In the genomic region with DNA sequence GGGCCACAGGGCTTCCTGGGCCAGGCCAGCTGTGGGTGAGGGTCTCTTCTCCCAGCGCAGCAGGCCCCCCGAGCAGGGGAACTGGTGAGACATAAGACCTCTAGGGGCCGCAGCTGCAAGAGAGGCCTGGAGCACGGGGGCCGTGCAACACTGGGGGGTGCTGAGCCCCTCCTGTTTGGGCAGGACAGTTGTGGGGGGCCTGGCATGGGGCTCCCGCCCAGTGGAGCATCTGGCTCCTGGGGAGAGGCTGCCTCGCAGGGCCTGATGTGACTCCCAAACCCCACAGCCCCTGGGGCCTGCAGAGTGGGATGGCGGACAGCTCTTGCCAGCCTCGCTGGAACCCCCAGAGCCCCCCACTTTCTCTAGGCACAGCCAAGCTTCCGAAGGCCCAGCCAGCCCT, we compare ENCODE assay signal across 36 cellular contexts. TPM values are rescaled to one million over a fixed set of nuclear protein-coding genes. Genes with fewer than 3 reads are reported as not detected.
"Had no signal": no experiment of that assay in that cellular context is flagged by ENCODE, and none has a peak within 500 bp of the region (broad histone marks: within the 10 kb centered on the region; RNA-seq: fewer than 3 reads in every experiment).

No MANE protein-coding gene starts in this region.

- FAIRE-seq: colon, endometrium, endothelial cell of umbilical vein, frontal cortex had no signal

- H3K4me1 Mint-ChIP-seq: activated CD4-positive, alpha-beta T cell treated with anti-CD3 and anti-CD28 coated beads for 36 hours; activated CD8-positive, alpha-beta memory T cell treated with anti-CD3 and anti-CD28 coated beads, Interleukin-2, amount 10 ng/mL, durations not matched to agents 7 days and 5 days; activated naive CD4-positive, alpha-beta T cell treated with anti-CD3 and anti-CD28 coated beads, Interleukin-2, amount 50 U/mL, for 24 hours; activated naive CD8-positive, alpha-beta T cell treated with anti-CD3 and anti-CD28 coated beads for 36 hours; activated naive CD8-positive, alpha-beta T cell treated with anti-CD3 and anti-CD28 coated beads, Interleukin-2, amount 50 U/mL, for 24 hours had no signal

- H3K36me3 ChIP-seq: adrenal gland, esophagus squamous epithelium had no signal

- H3K9me3 Mint-ChIP-seq: activated CD4-positive, alpha-beta memory T cell treated with anti-CD3 and anti-CD28 coated beads for 36 hours; activated naive CD4-positive, alpha-beta T cell treated with anti-CD3 and anti-CD28 coated beads for 36 hours; activated naive CD4-positive, alpha-beta T cell treated with anti-CD3 and anti-CD28 coated beads, Interleukin-2, amount 50 U/mL, for 24 hours; activated naive CD8-positive, alpha-beta T cell treated with anti-CD3 and anti-CD28 coated beads for 36 hours; activated naive CD8-positive, alpha-beta T cell treated with anti-CD3 and anti-CD28 coated beads, Interleukin-2, amount 50 U/mL, for 24 hours; activated T-helper 1 cell treated with anti-CD3 and anti-CD28 coated beads, Interleukin-12 subunit alpha, Interleukin-12 subunit beta, Interleukin-2, Interleukin-4 antibody, amounts not matched to agents 30 ng/mL and 10 ng/mL and 1 ng/mL, durations not matched to agents 14 hours and 24 hours and 36 hours; activated T-helper 2 cell treated with anti-CD3 and anti-CD28 coated beads, Interferon-gamma antibody, Interleukin-2, Interleukin-4, amounts not matched to agents 10 μg/mL and 5 μg/mL and 100 μg/mL, durations not matched to agents 14 hours and 24 hours and 36 hours had no signal

- H3K36me3 Mint-ChIP-seq: activated CD4-positive, alpha-beta memory T cell treated with anti-CD3 and anti-CD28 coated beads for 36 hours; activated CD8-positive, alpha-beta memory T cell treated with anti-CD3 and anti-CD28 coated beads, Interleukin-2, amount 10 ng/mL, durations not matched to agents 7 days and 5 days; activated naive CD4-positive, alpha-beta T cell treated with anti-CD3 and anti-CD28 coated beads, Interleukin-2, amount 50 U/mL, for 24 hours; activated naive CD8-positive, alpha-beta T cell treated with anti-CD3 and anti-CD28 coated beads for 36 hours had no signal

- H3K4me3 ChIP-seq: adrenal gland, body of pancreas, esophagus squamous epithelium had no signal

- H3K27ac ChIP-seq: body of pancreas, epithelial cell of prostate, esophagus squamous epithelium had no signal

- H3K4me3 Mint-ChIP-seq: activated CD4-positive, alpha-beta memory T cell treated with anti-CD3 and anti-CD28 coated beads for 36 hours; activated CD4-positive, alpha-beta T cell treated with anti-CD3 and anti-CD28 coated beads for 36 hours; activated CD4-positive, alpha-beta T cell treated with anti-CD3 and anti-CD28 coated beads, Interleukin-2, amount 10 ng/mL, durations not matched to agents 24 days and 14 days; activated CD8-positive, alpha-beta memory T cell treated with anti-CD3 and anti-CD28 coated beads, Interleukin-2, amount 10 ng/mL, durations not matched to agents 7 days and 5 days; activated CD8-positive, alpha-beta T cell treated with anti-CD3 and anti-CD28 coated beads, Interleukin-2, amount 10 ng/mL, durations not matched to agents 7 days and 5 days; activated naive CD4-positive, alpha-beta T cell treated with anti-CD3 and anti-CD28 coated beads for 36 hours; activated naive CD4-positive, alpha-beta T cell treated with anti-CD3 and anti-CD28 coated beads, Interleukin-2, amount 50 U/mL, for 24 hours; activated naive CD8-positive, alpha-beta T cell treated with anti-CD3 and anti-CD28 coated beads, Interleukin-2, amount 50 U/mL, for 24 hours; activated T-helper 1 cell treated with anti-CD3 and anti-CD28 coated beads, Interleukin-12 subunit alpha, Interleukin-12 subunit beta, Interleukin-2, Interleukin-4 antibody, amounts not matched to agents 30 ng/mL and 10 ng/mL and 1 ng/mL, durations not matched to agents 14 hours and 24 hours and 36 hours had no signal

- H3K27ac Mint-ChIP-seq: activated CD4-positive, alpha-beta memory T cell treated with anti-CD3 and anti-CD28 coated beads for 36 hours; activated CD4-positive, alpha-beta T cell treated with anti-CD3 and anti-CD28 coated beads for 36 hours; activated CD4-positive, alpha-beta T cell treated with anti-CD3 and anti-CD28 coated beads, Interleukin-2, amount 10 ng/mL, durations not matched to agents 24 days and 14 days; activated CD8-positive, alpha-beta memory T cell treated with anti-CD3 and anti-CD28 coated beads, Interleukin-2, amount 10 ng/mL, durations not matched to agents 7 days and 5 days; activated CD8-positive, alpha-beta T cell treated with anti-CD3 and anti-CD28 coated beads, Interleukin-2, amount 10 ng/mL, durations not matched to agents 7 days and 5 days; activated naive CD4-positive, alpha-beta T cell treated with anti-CD3 and anti-CD28 coated beads for 36 hours; activated naive CD4-positive, alpha-beta T cell treated with anti-CD3 and anti-CD28 coated beads, Interleukin-2, amount 50 U/mL, for 24 hours; activated naive CD8-positive, alpha-beta T cell treated with anti-CD3 and anti-CD28 coated beads for 36 hours; activated naive CD8-positive, alpha-beta T cell treated with anti-CD3 and anti-CD28 coated beads, Interleukin-2, amount 50 U/mL, for 24 hours; activated T-helper 1 cell treated with anti-CD3 and anti-CD28 coated beads, Interleukin-12 subunit alpha, Interleukin-12 subunit beta, Interleukin-2, Interleukin-4 antibody, amounts not matched to agents 30 ng/mL and 10 ng/mL and 1 ng/mL, durations not matched to agents 14 hours and 24 hours and 36 hours; activated T-helper 2 cell treated with anti-CD3 and anti-CD28 coated beads, Interferon-gamma antibody, Interleukin-2, Interleukin-4, amounts not matched to agents 10 μg/mL and 5 μg/mL and 100 μg/mL, durations not matched to agents 14 hours and 24 hours and 36 hours had no signal

- DNase-seq: activated CD4-positive, alpha-beta memory T cell treated with anti-CD3 and anti-CD28 coated beads for 36 hours; activated CD4-positive, alpha-beta T cell treated with anti-CD3 and anti-CD28 coated beads for 36 hours; activated CD4-positive, alpha-beta T cell treated with anti-CD3 and anti-CD28 coated beads, Interleukin-2, amount 10 ng/mL, durations not matched to agents 24 days and 14 days; activated CD4-positive, CD25-positive, alpha-beta regulatory T cell; activated CD4-positive, CD25-positive, alpha-beta regulatory T cell treated with anti-CD3 and anti-CD28 coated beads, Interleukin-2, amount 50 U/mL, for 72 hours; activated CD8-positive, alpha-beta memory T cell treated with anti-CD3 and anti-CD28 coated beads, Interleukin-2, amount 10 ng/mL, durations not matched to agents 7 days and 5 days; activated CD8-positive, alpha-beta memory T cell treated with anti-CD3 and anti-CD28 coated beads, Interleukin-2, amount 50 U/mL, for 4 hours; activated CD8-positive, alpha-beta T cell treated with anti-CD3 and anti-CD28 coated beads, Interleukin-2, amount 10 ng/mL, durations not matched to agents 7 days and 5 days; activated effector memory CD4-positive, alpha-beta T cell treated with anti-CD3 and anti-CD28 coated beads, Interleukin-2, amount 50 U/mL, for 16 hours; activated naive CD4-positive, alpha-beta T cell treated with anti-CD3 and anti-CD28 coated beads for 36 hours; activated naive CD8-positive, alpha-beta T cell treated with anti-CD3 and anti-CD28 coated beads for 36 hours; activated naive CD8-positive, alpha-beta T cell treated with anti-CD3 and anti-CD28 coated beads, Interleukin-2, amount 50 U/mL, for 24 hours; activated T-cell treated with anti-CD3 and anti-CD28 coated beads, Interleukin-2, amount 50 U/mL, for 1 hour; activated T-cell treated with anti-CD3 and anti-CD28 coated beads, Interleukin-2, amount 50 U/mL, for 48 hours; amygdala; aorta; caudate nucleus; effector CD8-positive, alpha-beta T cell; esophagus squamous epithelium; head of caudate nucleus; T-helper 2 cell had no signal

- ATAC-seq: activated CD4-positive, alpha-beta T cell treated with anti-CD3 and anti-CD28 coated beads for 36 hours; activated CD8-positive, alpha-beta memory T cell treated with anti-CD3 and anti-CD28 coated beads, Interleukin-2, amount 10 ng/mL, durations not matched to agents 7 days and 5 days; activated CD8-positive, alpha-beta T cell treated with anti-CD3 and anti-CD28 coated beads, Interleukin-2, amount 10 ng/mL, durations not matched to agents 7 days and 5 days; activated naive CD8-positive, alpha-beta T cell treated with anti-CD3 and anti-CD28 coated beads, Interleukin-2, amount 50 U/mL, for 24 hours had no signal

- H3K27me3 ChIP-seq: adrenal gland, body of pancreas had no signal

- H3K9me3 ChIP-seq: adrenal gland, body of pancreas, esophagus squamous epithelium had no signal

RNA-seq across cellular contexts. Expression of gene GATA5, which starts 16.9 kb away (rescaled TPM):
- total RNA-seq: activated CD4-positive, alpha-beta memory T cell treated with anti-CD3 and anti-CD28 coated beads for 36 hours; activated CD4-positive, alpha-beta T cell treated with anti-CD3 and anti-CD28 coated beads for 36 hours; activated CD4-positive, alpha-beta T cell treated with anti-CD3 and anti-CD28 coated beads, Interleukin-2, amount 10 ng/mL, durations not matched to agents 24 days and 14 days; activated CD8-positive, alpha-beta memory T cell treated with anti-CD3 and anti-CD28 coated beads for 36 hours; activated CD8-positive, alpha-beta memory T cell treated with anti-CD3 and anti-CD28 coated beads, Interleukin-2, amount 10 ng/mL, durations not matched to agents 7 days and 5 days; activated CD8-positive, alpha-beta T cell treated with anti-CD3 and anti-CD28 coated beads, Interleukin-2, amount 10 ng/mL, durations not matched to agents 7 days and 5 days; activated naive CD4-positive, alpha-beta T cell treated with anti-CD3 and anti-CD28 coated beads for 36 hours; activated naive CD8-positive, alpha-beta T cell treated with anti-CD3 and anti-CD28 coated beads for 36 hours; activated T-helper 1 cell treated with anti-CD3 and anti-CD28 coated beads, Interleukin-12 subunit alpha, Interleukin-12 subunit beta, Interleukin-2, Interleukin-4 antibody, amounts not matched to agents 30 ng/mL and 10 ng/mL and 1 ng/mL, durations not matched to agents 14 hours and 24 hours and 36 hours; activated T-helper 2 cell treated with anti-CD3 and anti-CD28 coated beads, Interferon-gamma antibody, Interleukin-2, Interleukin-4, amounts not matched to agents 10 μg/mL and 5 μg/mL and 100 μg/mL, durations not matched to agents 14 hours and 24 hours and 36 hours; body of pancreas; chondrocyte; dermis microvascular lymphatic vessel endothelial cell; endothelial cell of umbilical vein; fibroblast of villous mesenchyme; frontal cortex; T-helper 1 cell treated with Interleukin-12 subunit alpha and Interleukin-12 subunit beta and Interleukin-4 antibody, amounts not matched to agents 30 ng/mL and 1 ng/mL, for 36 hours had no signal
- polyA plus RNA-seq: endothelial cell of umbilical vein had no signal
